Comparison of ENCODE assay signal across 9 cellular contexts in genomic region chr1:223739366-223740057, GRCh38. TPM values are rescaled to one million over a fixed set of nuclear protein-coding genes. Genes with fewer than 3 reads are reported as not detected.
DNase-seq lines count a peak whose midpoint lies in the region; ATAC-seq, FAIRE-seq and TF ChIP-seq lines count a peak whose summit lies in the region.
"Had no signal": no experiment of that assay in that cellular context is flagged by ENCODE, and none has a peak within 500 bp of the region (broad histone marks: within the 10 kb centered on the region; RNA-seq: fewer than 3 reads in every experiment).

No MANE protein-coding gene starts in this region.

- no peak overlapping the region for H3K23ac ChIP-seq in H1 (ENCODE audit: insufficient read length)

- 92% methylated on average over 8 of the region's 8 CpGs; no CpG with 5 or more reads in 1 of the 2 experiments for WGBS in H1 (ENCODE audit: extremely low coverage in 1 of 2, insufficient coverage in 1 of 2, insufficient read length in 1 of 2, insufficient replicate concordance in 2 of 2, low coverage in 1 of 2, low lambda C conversion rate in 2 of 2, missing lambda C conversion rate in 1 of 2), 2 experiments
- WGBS in thyroid gland, 2 donors, result 55 to 60% methylated on average over 8 of the region's 8 CpGs

- no peak for FAIRE-seq in H1 (lab: Jason Lieb, UNC)

- TF ChIP-seq POLR2A in H1 (IDR thresholded peaks at IDR 0.05; ENCODE audit: control extremely low read depth in 1 of 2, low read depth in 2 of 2, low read length in 2 of 2) (no peak), thyroid gland (IDR thresholded peaks at IDR 0.05) (no peak)

- no peak overlapping the region for H2BK5ac ChIP-seq in H1 (ENCODE audit: low read depth, low read length)

- H2BK20ac ChIP-seq in H1 (ENCODE audit: low read length), result no peak overlapping the region

- TF ChIP-seq RAD21 in H1 (IDR thresholded peaks at IDR 0.05 in 1 of 2, conservative IDR thresholded peaks at IDR 0.05 in 1 of 2; ENCODE audit: low read depth in 2 of 2, low read length in 2 of 2), result no peak

- CTCF ChIA-PET in H1 (lab: Charles Lee; ENCODE audit: partially characterized antibody), result interaction anchor here (0.6 to 5.2 kb wide), 7 partner anchors 9 to 41 kb away, joined by 3 to 55 read pairs (median 4); partner anchors contain the start of gene CAPN2

- H3K27me3 ChIP-seq in H1 (replicated peaks in 1 of 4; ENCODE audit: control insufficient read depth in 3 of 4, extremely low read depth in 1 of 4, insufficient read depth in 3 of 4, low read length in 3 of 4) (no peaks in the 10 kb centered on the region), thyroid gland (no peaks in the 10 kb centered on the region)

- peaks cover 0 to 4% (median 1%) of the 10 kb centered on the region in 4 experiments; a peak in 3 of 7 replicates for H3K4me1 ChIP-seq in H1 (replicated peaks in 1 of 4; ENCODE audit: control insufficient read depth in 3 of 4, insufficient read depth in 4 of 4, low read length in 3 of 4)
- peaks cover 28 to 40% of the 10 kb centered on the region in 2 donors for H3K4me1 ChIP-seq in thyroid gland

- H2BK12ac ChIP-seq in H1 (ENCODE audit: low read depth, low read length), result no peak overlapping the region

- no peaks in the 10 kb centered on the region for H3K9me3 ChIP-seq in H1 (ENCODE audit: insufficient read depth in 2 of 2, low read depth in 1 of 2, low read length in 1 of 2)
- no peaks in the 10 kb centered on the region for H3K9me3 ChIP-seq in thyroid gland

- H2BK120ac ChIP-seq in H1 (replicated peaks; ENCODE audit: low read depth, low read length), result no peak overlapping the region

- POLR2A ChIA-PET in H1 (lab: Charles Lee; ENCODE audit: partially characterized antibody), result interaction anchor here (1.0 to 1.6 kb wide), 5 partner anchors 10 to 107 kb away, joined by 3 to 4 read pairs (median 4); partner anchors contain the start of gene CAPN2

- intact Hi-C loops in thyroid gland (cut with DNase I), result no loop called here

- no peak for TF ChIP-seq CTCF in H1 (IDR thresholded peaks at IDR 0.05; ENCODE audit: control extremely low read depth in 1 of 3, insufficient read depth in 1 of 3, low read depth in 1 of 3, low read length in 3 of 3)
- TF ChIP-seq CTCF in thyroid gland (IDR thresholded peaks at IDR 0.05), result no peak

- no peak overlapping the region for H3K4me2 ChIP-seq in H1 (ENCODE audit: insufficient read depth in 1 of 2, low read depth in 2 of 2, low read length in 2 of 2)

- H3K36me3 ChIP-seq in H1 (ENCODE audit: control insufficient read depth in 2 of 4, insufficient read depth in 4 of 4, low read length in 3 of 4) (no peaks in the 10 kb centered on the region), thyroid gland (no peaks in the 10 kb centered on the region)

- no peak overlapping the region; the same call in none of the 2 replicates for H2AK5ac ChIP-seq in H1 (ENCODE audit: low read depth, low read length)

- no peak overlapping the region for H4K8ac ChIP-seq in H1 (ENCODE audit: extremely low read depth, insufficient read depth, low read length)

- H4K5ac ChIP-seq in H1 (ENCODE audit: insufficient read length, low read depth, low read length), result no peak overlapping the region

- no peak overlapping the region for H4K91ac ChIP-seq in H1 (replicated peaks; ENCODE audit: insufficient read length, low read length)

- no peaks in the 10 kb centered on the region for H3K79me2 ChIP-seq in H1 (ENCODE audit: control insufficient read depth in 1 of 2, insufficient read depth in 2 of 2, low read length in 2 of 2)

- no peaks in the 10 kb centered on the region for H3K23me2 ChIP-seq in H1 (ENCODE audit: low read depth, low read length)

- H3K27ac ChIP-seq in H1 (ENCODE audit: low read depth, low read length), result no peak overlapping the region
- peak overlapping the region; percentile 67 to 86 (median 79) for H3K27ac ChIP-seq in thyroid gland

- peak overlapping the region; percentile 56; the same call in 1 of the 2 replicates for H3K18ac ChIP-seq in H1 (ENCODE audit: extremely low read depth, low read length)

- H3K4ac ChIP-seq in H1 (replicated peaks; ENCODE audit: insufficient read length, low read depth, low read length), result no peak overlapping the region

- DNase-seq in RPMI7951 (ENCODE audit: low read depth) (peak; percentile 32), H1 (ENCODE audit: low read depth in 1 of 2, low spot score in 2 of 2) (no peak), mucosa of gallbladder (ENCODE audit: low spot score) (peak; percentile 42), thyroid gland (no peak), NCI-H446 (lab: John Stamatoyannopoulos, UW) (no peak)
- DNase-seq in stimulated activated CD4-positive, alpha-beta T cell treated with anti-CD3 and anti-CD28 coated beads, Interleukin-12 subunit alpha, Interleukin-12 subunit beta, amount 100 ng/mL, for 4 hours, result no peak
- DNase-seq in NK-92 treated with Interleukin-12 subunit alpha and Interleukin-12 subunit beta, amount 100 ng/mL, for 24 hours (lab: John Stamatoyannopoulos, UW), result no peak
- DNase-seq: cortex of kidney had no signal

- ATAC-seq in GM21360 (IDR thresholded peaks at IDR 0.05; ENCODE audit: unreplicated experiment), result no peak

- H3K14ac ChIP-seq in H1 (ENCODE audit: insufficient read length), result no peak overlapping the region

- H3K79me1 ChIP-seq in H1 (ENCODE audit: low read depth, low read length), result no peaks in the 10 kb centered on the region

- H2BK15ac ChIP-seq in H1 (ENCODE audit: low read length), result no peak overlapping the region

- no peaks in the 10 kb centered on the region for H4K20me1 ChIP-seq in H1 (replicated peaks in 1 of 2; ENCODE audit: control insufficient read depth in 1 of 2, insufficient read depth in 2 of 2, low read length in 2 of 2)

- no peak overlapping the region for H3K9ac ChIP-seq in H1 (replicated peaks in 1 of 4; ENCODE audit: extremely low read depth in 1 of 4, low read depth in 3 of 4, low read length in 3 of 4)

- H2AFZ ChIP-seq in H1 (ENCODE audit: low read length), result no peak overlapping the region

- H3K4me3 ChIP-seq in H1 (ENCODE audit: extremely low read depth in 1 of 4, insufficient read depth in 2 of 4, low read depth in 3 of 4, low read length in 4 of 4) (no peak overlapping the region), thyroid gland (replicated peaks in 1 of 3) (no peak overlapping the region)

- TF ChIP-seq EP300 in H1 (IDR thresholded peaks at IDR 0.05; ENCODE audit: borderline replicate concordance in 1 of 2, low read depth in 2 of 2, low read length in 2 of 2), result no peak

- no peak overlapping the region for H3K56ac ChIP-seq in H1 (replicated peaks; ENCODE audit: insufficient read length, low read depth, low read length)

TF ChIP-seq in H1, 55 proteins besides CTCF, POLR2A, EP300 and RAD21:
- no peak for TF ChIP-seq NANOG (IDR thresholded peaks at IDR 0.05; ENCODE audit: insufficient read depth, low read depth, low read length, poor library complexity, severe bottlenecking)
- TF ChIP-seq CEBPB (IDR thresholded peaks at IDR 0.05; ENCODE audit: low read depth, low read length), result no peak
- no peak for TF ChIP-seq SRF (IDR thresholded peaks at IDR 0.05; ENCODE audit: low read depth, low read length)
- TF ChIP-seq, protein P1, sequence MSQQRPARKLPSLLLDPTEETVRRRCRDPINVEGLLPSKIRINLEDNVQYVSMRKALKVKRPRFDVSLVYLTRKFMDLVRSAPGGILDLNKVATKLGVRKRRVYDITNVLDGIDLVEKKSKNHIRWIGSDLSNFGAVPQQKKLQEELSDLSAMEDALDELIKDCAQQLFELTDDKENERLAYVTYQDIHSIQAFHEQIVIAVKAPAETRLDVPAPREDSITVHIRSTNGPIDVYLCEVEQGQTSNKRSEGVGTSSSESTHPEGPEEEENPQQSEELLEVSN (IDR thresholded peaks at IDR 0.05), result no peak
- no peak for TF ChIP-seq CREB1 (IDR thresholded peaks at IDR 0.05)
- TF ChIP-seq PHF8 (conservative IDR thresholded peaks at IDR 0.05; ENCODE audit: low read depth, low read length), result no peak
- TF ChIP-seq NRF1 (IDR thresholded peaks at IDR 0.05; ENCODE audit: low read depth, low read length), result no peak
- no peak for TF ChIP-seq POLR2AphosphoS5 (IDR thresholded peaks at IDR 0.05; ENCODE audit: low read depth, low read length)
- TF ChIP-seq GABPA (IDR thresholded peaks at IDR 0.05; ENCODE audit: borderline replicate concordance, insufficient read depth, low read length), result no peak
- no peak for TF ChIP-seq RNF2 (IDR thresholded peaks at IDR 0.05; ENCODE audit: borderline replicate concordance, low read depth, low read length, missing control alignments, poor library complexity, severe bottlenecking)
- no peak for TF ChIP-seq RXRA (IDR thresholded peaks at IDR 0.05; ENCODE audit: insufficient read depth, low read depth, low read length)
- TF ChIP-seq CHD1 (IDR thresholded peaks at IDR 0.05; ENCODE audit: low read depth, low read length), result no peak
- no peak for TF ChIP-seq JUN (IDR thresholded peaks at IDR 0.05; ENCODE audit: low read depth, low read length)
- TF ChIP-seq KDM1A (IDR thresholded peaks at IDR 0.05; ENCODE audit: borderline replicate concordance, low read length), result no peak
- TF ChIP-seq CBX8 (IDR thresholded peaks at IDR 0.05; ENCODE audit: borderline replicate concordance, low read depth, low read length), result no peak

RNA-seq across cellular contexts. Expression of gene CAPN2, which starts 27.2 kb away (rescaled TPM):
- 202 and 247 TPM in 2 replicates for total RNA-seq in RPMI7951 (2014; rRNA removed; shearing (Covaris generic))
- 9.2 and 9.4 TPM in 2 replicates for total RNA-seq in H1 (2021; fragmentation: NEBNext Ultra II Directional; extraction: Animal tissue kit (Norgen Biotek cat#: 25700))
- polyA plus RNA-seq in H1 (2011; rRNA removed), result 9.1 and 10.3 TPM in 2 replicates
- 12.1 TPM for polyA plus RNA-seq in H1 (2011; cell fraction: cytosol; rRNA removed)
- 18.7 TPM for polyA plus RNA-seq in H1 (2011; cell fraction: nucleus; rRNA removed)
- 16.8 to 24.6 TPM (median 19.6 TPM) in 4 replicates for polyA plus RNA-seq in H1 (2012, experiment 1 of 2)
- 2.8 TPM for polyA plus RNA-seq in H1 (2012, experiment 2 of 2)
- 8.5 TPM for polyA plus RNA-seq in H1 (2013, experiment 1 of 2)
- polyA plus RNA-seq in H1 (2013, experiment 2 of 2), result 8.5 TPM
- 10.8 and 24.0 TPM in 2 replicates for polyA minus RNA-seq in H1 (2011; rRNA and poly(A)+ RNA removed)
- 15.3 TPM for polyA minus RNA-seq in H1 (2011; cell fraction: cytosol; rRNA and poly(A)+ RNA removed)
- 12.7 TPM for polyA minus RNA-seq in H1 (2011; cell fraction: nucleus; rRNA and poly(A)+ RNA removed)
- total RNA-seq in mucosa of gallbladder, result 431 TPM
- total RNA-seq in thyroid gland, result 100 to 1,000 TPM; 134 to 155 (median 148) TPM

Comparison
In these comparisons a context has a peak if more than half of its experiments do, and no peak if none do; other contexts are left out.
1. DNase-seq: peak in RPMI7951 (single experiment) and mucosa of gallbladder (single experiment); none in H1 (0 of 2), thyroid gland (0 of 2), stimulated activated CD4-positive, alpha-beta T cell treated with anti-CD3 and anti-CD28 coated beads, Interleukin-12 subunit alpha, Interleukin-12 subunit beta, amount 100 ng/mL, for 4 hours (single experiment), NK-92 treated with Interleukin-12 subunit alpha and Interleukin-12 subunit beta, amount 100 ng/mL, for 24 hours (single experiment) and NCI-H446 (0 of 2).
2. RNA of gene CAPN2, which starts 27.2 kb away (total RNA-seq): 431 TPM in mucosa of gallbladder (single experiment), 202 to 247 TPM in RPMI7951 and 134 to 155 TPM in thyroid gland; 9.2 to 9.4 TPM in H1; every median in the first group is over 10 times any median in the second.